Comparison of ENCODE assay signal across 1 cellular context in the genomic region with DNA sequence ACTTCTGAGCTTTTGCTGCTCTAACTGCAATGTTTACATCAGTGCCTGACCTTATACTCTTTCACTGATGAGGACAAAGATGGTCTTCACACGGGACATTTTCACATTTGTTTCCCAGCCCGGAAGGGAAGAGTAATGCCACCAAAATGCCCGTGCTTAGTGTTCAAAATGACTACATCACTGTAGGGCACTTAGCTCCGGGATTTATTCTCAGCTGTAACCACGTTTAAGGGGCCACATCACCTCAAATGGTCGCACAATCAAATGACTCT.
TF ChIP-seq lines count a peak whose summit lies in the region.

No MANE protein-coding gene starts in this region.

TF ChIP-seq in GM23338, 12 proteins besides CTCF, POLR2A, EP300 and RAD21 (continued from another document):
- TF ChIP-seq, protein P1, sequence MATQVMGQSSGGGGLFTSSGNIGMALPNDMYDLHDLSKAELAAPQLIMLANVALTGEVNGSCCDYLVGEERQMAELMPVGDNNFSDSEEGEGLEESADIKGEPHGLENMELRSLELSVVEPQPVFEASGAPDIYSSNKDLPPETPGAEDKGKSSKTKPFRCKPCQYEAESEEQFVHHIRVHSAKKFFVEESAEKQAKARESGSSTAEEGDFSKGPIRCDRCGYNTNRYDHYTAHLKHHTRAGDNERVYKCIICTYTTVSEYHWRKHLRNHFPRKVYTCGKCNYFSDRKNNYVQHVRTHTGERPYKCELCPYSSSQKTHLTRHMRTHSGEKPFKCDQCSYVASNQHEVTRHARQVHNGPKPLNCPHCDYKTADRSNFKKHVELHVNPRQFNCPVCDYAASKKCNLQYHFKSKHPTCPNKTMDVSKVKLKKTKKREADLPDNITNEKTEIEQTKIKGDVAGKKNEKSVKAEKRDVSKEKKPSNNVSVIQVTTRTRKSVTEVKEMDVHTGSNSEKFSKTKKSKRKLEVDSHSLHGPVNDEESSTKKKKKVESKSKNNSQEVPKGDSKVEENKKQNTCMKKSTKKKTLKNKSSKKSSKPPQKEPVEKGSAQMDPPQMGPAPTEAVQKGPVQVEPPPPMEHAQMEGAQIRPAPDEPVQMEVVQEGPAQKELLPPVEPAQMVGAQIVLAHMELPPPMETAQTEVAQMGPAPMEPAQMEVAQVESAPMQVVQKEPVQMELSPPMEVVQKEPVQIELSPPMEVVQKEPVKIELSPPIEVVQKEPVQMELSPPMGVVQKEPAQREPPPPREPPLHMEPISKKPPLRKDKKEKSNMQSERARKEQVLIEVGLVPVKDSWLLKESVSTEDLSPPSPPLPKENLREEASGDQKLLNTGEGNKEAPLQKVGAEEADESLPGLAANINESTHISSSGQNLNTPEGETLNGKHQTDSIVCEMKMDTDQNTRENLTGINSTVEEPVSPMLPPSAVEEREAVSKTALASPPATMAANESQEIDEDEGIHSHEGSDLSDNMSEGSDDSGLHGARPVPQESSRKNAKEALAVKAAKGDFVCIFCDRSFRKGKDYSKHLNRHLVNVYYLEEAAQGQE (IDR thresholded peaks at IDR 0.05; ENCODE audit: unreplicated experiment) = no peak
- TF ChIP-seq EZH2 (IDR thresholded peaks at IDR 0.05; ENCODE audit: low read depth, unreplicated experiment) = no peak
